25 cellular contexts compared by ENCODE assay signal in genomic region chr7:1395211-1396070, GRCh38.
"Had no signal": no experiment of that assay in that cellular context is flagged by ENCODE, and none has a peak within 500 bp of the region (broad histone marks: within the 10 kb centered on the region; RNA-seq: fewer than 3 reads in every experiment).

No MANE protein-coding gene starts in this region.

- H3K9me3 ChIP-seq: mucosa of descending colon, suprapubic skin, uterus had no signal

- H3K36me3 ChIP-seq: gastroesophageal sphincter, heart left ventricle, sigmoid colon, stomach, suprapubic skin, tibial nerve, uterus, WERI-Rb-1 had no signal

- H3K4me1 ChIP-seq: gastroesophageal sphincter, heart left ventricle, sigmoid colon, stomach, suprapubic skin, tibial nerve, uterus had no signal

- DNase-seq: activated CD4-positive, alpha-beta T cell treated with anti-CD3 and anti-CD28 coated beads for 1 hour; activated CD4-positive, alpha-beta T cell treated with anti-CD3 and anti-CD28 coated beads, Interleukin-2, amount 50 U/mL, for 1 hour; activated CD8-positive, alpha-beta T cell treated with anti-CD3 and anti-CD28 coated beads, Interleukin-2, amount 10 ng/mL, durations not matched to agents 7 days and 5 days; activated gamma-delta T cell; activated naive CD4-positive, alpha-beta T cell treated with anti-CD3 and anti-CD28 coated beads, Interleukin-2, amount 50 U/mL, for 16 hours; activated naive CD8-positive, alpha-beta T cell treated with anti-CD3 and anti-CD28 coated beads, Interleukin-2, amount 50 U/mL, for 24 hours; cerebellar nuclear complex; cortex of kidney; islet precursor cell; left colon; mesenchymal stem cell; mucosa of descending colon; retina; sigmoid colon; stimulated activated CD4-positive, alpha-beta T cell treated with anti-CD3 and anti-CD28 coated beads, Interleukin-15, amount 100 ng/mL, for 24 hours; stomach; uterus; WERI-Rb-1 had no signal

- H3K27ac ChIP-seq: epithelial cell of prostate, gastroesophageal sphincter, heart left ventricle, sigmoid colon, stomach, suprapubic skin, tibial nerve, uterus, WERI-Rb-1 had no signal

- ATAC-seq: activated CD8-positive, alpha-beta T cell treated with anti-CD3 and anti-CD28 coated beads, Interleukin-2, amount 10 ng/mL, durations not matched to agents 7 days and 5 days; activated naive CD8-positive, alpha-beta T cell treated with anti-CD3 and anti-CD28 coated beads, Interleukin-2, amount 50 U/mL, for 24 hours; gastroesophageal sphincter; heart left ventricle; left colon; mucosa of descending colon; stimulated activated memory B cell treated with anti-CD40 and anti-IgM and Interleukin-4, amounts not matched to agents 10 μg/mL and 1 μg/mL and 100 μg/mL, for 72 hours had no signal

- H3K27me3 ChIP-seq: uterus had no signal

- H3K4me3 ChIP-seq: gastroesophageal sphincter, heart left ventricle, mucosa of descending colon, sigmoid colon, smooth muscle cell, stomach, suprapubic skin, tibial nerve, uterus had no signal

- H3K4me2 ChIP-seq: smooth muscle cell had no signal
